ENCODE assay signal across 8 cellular contexts in genomic region chr20:36606171-36607116, GRCh38. TPM values are rescaled to one million over a fixed set of nuclear protein-coding genes. Genes with fewer than 3 reads are reported as not detected.
A peak's percentile ranks its signal among the peaks of the same experiment; 100 is the strongest.
DNase-seq lines count a peak whose midpoint lies in the region; ATAC-seq and TF ChIP-seq lines count a peak whose summit lies in the region.

No MANE protein-coding gene starts in this region.

- H3K27ac Mint-ChIP-seq in naive B cell = peak overlapping the region; percentile 89 to 99 (median 97)

- intact Hi-C loops in dorsolateral prefrontal cortex (cut with DNase I) = loop anchor here (5.0 to 10.0 kb wide), 5 partner anchors 138 to 652 kb away; partner anchors contain the start of genes NDRG3 (in 2 of the 2) and SCAND1 (in 1 of the 2)

- ATAC-seq in naive B cell (ENCODE audit: low read depth in 2 of 2) (no peak), HG03025 (IDR thresholded peaks at IDR 0.05; ENCODE audit: low FRiP score, unreplicated experiment) (no peak)

- peak overlapping the region; percentile 68 to 100 (median 98) for H3K4me3 ChIP-seq in dorsolateral prefrontal cortex

- H3K27ac ChIP-seq in dorsolateral prefrontal cortex = peak overlapping the region in 48 of 59 donors; percentile 29 to 99 (median 88)

- H3K4me1 Mint-ChIP-seq in naive B cell = peaks cover 30 to 47% (median 43%) of the 10 kb centered on the region in 3 donors

- H3K9me3 Mint-ChIP-seq in naive B cell = no peaks in the 10 kb centered on the region

- H3K36me3 Mint-ChIP-seq in naive B cell = no peaks in the 10 kb centered on the region

- TF ChIP-seq CTCF in dorsolateral prefrontal cortex (IDR thresholded peaks at IDR 0.05 in 54 of 56, conservative IDR thresholded peaks at IDR 0.05 in 2 of 56; ENCODE audit: low read depth in 1 of 56, partially characterized antibody in 56 of 56) = no peak

- no peaks in the 10 kb centered on the region for H3K27me3 ChIP-seq in dorsolateral prefrontal cortex

- no peaks in the 10 kb centered on the region for H3K27me3 Mint-ChIP-seq in naive B cell

- DNase-seq in activated naive CD4-positive, alpha-beta T cell treated with Interleukin-2 at 50 U/mL for 16 hours = peak; percentile 17
- no peak for DNase-seq in activated naive CD4-positive, alpha-beta T cell treated with anti-CD3 and anti-CD28 coated beads, Interleukin-2, amount 50 U/mL, for 16 hours
- peak; percentile 63 for DNase-seq in RPMI8226
- no peak for DNase-seq in dorsolateral prefrontal cortex
- no peak for DNase-seq in naive B cell
- DNase-seq in hepatic stellate cell (ENCODE audit: low spot score) = no peak
- DNase-seq in NCI-H748 treated with DMSO at 0.1 percent for 48 hours (lab: John Stamatoyannopoulos, UW) = no peak

- H3K4me3 Mint-ChIP-seq in naive B cell = peak overlapping the region; percentile 83 to 97 (median 95)

RNA-seq across cellular contexts. Expression of gene RAB5IF, which starts 0.9 kb away (rescaled TPM):
- total RNA-seq in dorsolateral prefrontal cortex = 10 to 100 TPM; 26.9 to 62.3 (median 46.7) TPM
- polyA plus RNA-seq in naive B cell (ENCODE audit: low read depth in 6 of 6) = 100 to 1,000 TPM in 5 of 6 donors, 10 to 100 TPM in 1; 84.9 to 162 (median 111) TPM

RNA-seq across cellular contexts. Expression of gene TGIF2, which starts 33.0 kb away (rescaled TPM):
- 1 to 10 TPM in 119 of 120 experiments, under 1 TPM in 1; 0.83 to 9.9 (median 3.3) TPM for total RNA-seq in dorsolateral prefrontal cortex
- polyA plus RNA-seq in naive B cell (ENCODE audit: low read depth in 6 of 6) = 10 to 100 TPM; 33.3 to 50.5 (median 39.9) TPM

RNA-seq across cellular contexts. Expression of gene SLA2, which starts 39.6 kb away (rescaled TPM):
- total RNA-seq in dorsolateral prefrontal cortex = 1 to 10 TPM in 10 of 120 experiments, under 1 TPM in 100, not detected in 10; 0.12 to 2.4 (median 0.45) TPM
- under 1 TPM in 4 of 6 donors, not detected in 2; 0.09 to 0.40 (median 0.23) TPM for polyA plus RNA-seq in naive B cell (ENCODE audit: low read depth in 6 of 6)

Comparison
In these comparisons a context has a peak if more than half of its experiments do, and no peak if none do; other contexts are left out.
1. DNase-seq: peak in activated naive CD4-positive, alpha-beta T cell treated with Interleukin-2 at 50 U/mL for 16 hours (single experiment) and RPMI8226 (single experiment); none in activated naive CD4-positive, alpha-beta T cell treated with anti-CD3 and anti-CD28 coated beads, Interleukin-2, amount 50 U/mL, for 16 hours (single experiment), dorsolateral prefrontal cortex (0 of 10), naive B cell (single experiment), hepatic stellate cell (single experiment) and NCI-H748 treated with DMSO at 0.1 percent for 48 hours (single experiment).